16 cellular contexts compared by ENCODE assay signal in genomic region chr3:30222436-30222835, GRCh38.
"Had no signal": no experiment of that assay in that cellular context is flagged by ENCODE, and none has a peak within 500 bp of the region (broad histone marks: within the 10 kb centered on the region; RNA-seq: fewer than 3 reads in every experiment).

No MANE protein-coding gene starts in this region.

- H3K27ac ChIP-seq: cardiac muscle cell, psoas muscle, right lobe of liver, stomach, testis, upper lobe of left lung had no signal

- H3K4me1 ChIP-seq: testis had no signal

- H3K36me3 ChIP-seq: cardiac muscle cell, right lobe of liver, stomach, upper lobe of left lung had no signal

- H3K27me3 ChIP-seq: cardiac muscle cell, right lobe of liver, stomach, testis, upper lobe of left lung had no signal

- H3K9me3 ChIP-seq: psoas muscle, right lobe of liver, stomach, testis, upper lobe of left lung had no signal

- DNase-seq: activated CD4-positive, alpha-beta T cell treated with anti-CD3 and anti-CD28 coated beads, Interleukin-2, amount 50 U/mL, for 48 hours; activated CD4-positive, CD25-positive, alpha-beta regulatory T cell treated with anti-CD3 and anti-CD28 coated beads, Interleukin-2, amount 50 U/mL, for 72 hours; activated naive CD4-positive, alpha-beta T cell treated with anti-CD3 and anti-CD28 coated beads for 36 hours; activated naive CD8-positive, alpha-beta T cell treated with anti-CD3 and anti-CD28 coated beads, Interleukin-2, amount 50 U/mL, for 24 hours; endodermal cell; hippocampal formation; mesendoderm; psoas muscle; right lobe of liver; stimulated activated CD4-positive, alpha-beta T cell treated with anti-CD3 and anti-CD28 coated beads, Interleukin-1b, Interleukin-23, amount 100 ng/mL, for 48 hours; stomach; T1000; testis; upper lobe of left lung had no signal

- ATAC-seq: activated naive CD8-positive, alpha-beta T cell treated with anti-CD3 and anti-CD28 coated beads, Interleukin-2, amount 50 U/mL, for 24 hours; esophagus mucosa; psoas muscle; right lobe of liver had no signal

- H3K4me3 ChIP-seq: cardiac muscle cell, psoas muscle, right lobe of liver, stomach, testis, upper lobe of left lung had no signal
